In the genomic region with DNA sequence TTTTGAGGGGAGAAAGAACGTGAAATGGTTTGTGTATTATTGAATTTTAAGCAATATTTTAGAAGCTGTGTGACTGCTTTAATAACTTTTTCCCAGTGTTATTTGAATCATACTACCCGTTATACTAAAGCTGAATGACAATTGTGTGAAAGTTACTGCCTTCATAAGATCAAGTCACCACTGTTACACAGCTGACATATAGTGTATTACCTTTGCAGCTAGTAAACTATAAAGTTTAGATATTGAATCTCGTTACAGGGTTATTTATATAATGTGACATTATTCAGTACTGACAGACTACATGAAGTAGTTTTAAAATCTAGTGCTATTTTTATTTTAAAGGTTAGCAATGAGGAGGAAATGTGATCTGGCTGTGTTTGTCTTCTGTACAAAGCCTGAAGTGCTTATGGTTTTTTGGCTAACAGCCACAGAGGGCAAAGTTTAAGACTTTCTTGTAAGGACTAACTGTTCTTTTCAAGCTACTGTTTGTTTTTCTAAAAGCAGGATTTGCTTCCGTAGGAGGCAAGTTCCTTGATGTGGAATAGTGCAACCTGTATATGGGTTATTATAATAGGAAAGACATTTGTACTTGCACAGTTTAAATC, we compare ENCODE assay signal across 8 cellular contexts.
DNase-seq lines count a peak whose midpoint lies in the region; ATAC-seq, FAIRE-seq and TF ChIP-seq lines count a peak whose summit lies in the region.
"Not testable (repeated sequence)": the region's sequence is repeated elsewhere in the genome, so short reads cannot be mapped to it uniquely, and the experiment has no call there.

No MANE protein-coding gene starts in this region.

- not testable (repeated sequence) for DNase-seq in D721Med (ENCODE audit: insufficient read length, low spot score); Panc1 (ENCODE audit: low read depth, low spot score); left lung
- DNase-seq in Karpas-422 (peak; percentile 2), cardiac fibroblast (ENCODE audit: low read depth in 2 of 2) (peak; percentile 76 to 82), fibroblast of villous mesenchyme (ENCODE audit: low read depth) (peak; percentile 78), tibial nerve (ENCODE audit: low spot score in 2 of 2) (peak in 1 of 2 donors; percentile 67)

- 0 out of 2 replicates have a peak, but pooled peaks have one; percentile 42 for ATAC-seq in Panc1
- ATAC-seq in left lung = peak; percentile 73

- intact Hi-C loops in Panc1 (cut with micrococcal nuclease; ENCODE audit: unreplicated experiment); left lung (cut with DNase I): not testable (repeated sequence)

- peak; percentile 78 for FAIRE-seq in D721Med (lab: Jason Lieb, UNC)

- H3K4me1 ChIP-seq in Karpas-422 (ENCODE audit: low read length) = not testable (repeated sequence)
- H3K4me1 ChIP-seq in Panc1 (ENCODE audit: control insufficient read depth, insufficient read depth, low read length) (peaks cover 27% of the 10 kb centered on the region), left lung (peaks cover 13 to 47% of the 10 kb centered on the region in 2 donors), parathyroid adenoma (peaks cover 13% of the 10 kb centered on the region), tibial nerve (peaks cover 0 to 46% (median 28%) of the 10 kb centered on the region in 4 donors)

- WGBS in tibial nerve, 2 donors = 27 to 31% methylated on average over 4 of the region's 4 CpGs

- H3K9me3 ChIP-seq in Karpas-422 (ENCODE audit: low read length); Panc1 (ENCODE audit: control insufficient read depth, insufficient read depth, low read depth, low read length); left lung; parathyroid adenoma (ENCODE audit: control insufficient read depth, low read length); tibial nerve: not testable (repeated sequence)

- TF ChIP-seq POLR2A in tibial nerve (IDR thresholded peaks at IDR 0.05) = not testable (repeated sequence)

- H3K27ac ChIP-seq in Karpas-422 (ENCODE audit: low read length); Panc1 (ENCODE audit: low read length): not testable (repeated sequence)
- peak overlapping the region; percentile 40 to 54 for H3K27ac ChIP-seq in left lung
- H3K27ac ChIP-seq in parathyroid adenoma = peak overlapping the region; percentile 21
- H3K27ac ChIP-seq in tibial nerve = peak overlapping the region in 3 of 4 donors; percentile 15 to 66 (median 65)

- BruUV-seq in Panc1 (replicated peaks; lab: Mats Ljungman, UMichigan) = not testable (repeated sequence)

- not testable (repeated sequence) for H3K79me2 ChIP-seq in Karpas-422 (ENCODE audit: low read length); parathyroid adenoma

- H3K9ac ChIP-seq in Karpas-422 (ENCODE audit: low read length); parathyroid adenoma: not testable (repeated sequence)

- H3K9me2 ChIP-seq in Karpas-422 (replicated peaks; ENCODE audit: insufficient read depth, low read length) = not testable (repeated sequence)

- not testable (repeated sequence) for H3K4me2 ChIP-seq in Karpas-422 (ENCODE audit: low read depth, low read length, poor library complexity, severe bottlenecking)
- H3K4me2 ChIP-seq in parathyroid adenoma (ENCODE audit: low read length) = peak overlapping the region; percentile 14

- H3K36me3 ChIP-seq in Karpas-422 (ENCODE audit: insufficient read depth, low read length); Panc1 (ENCODE audit: control insufficient read depth, insufficient read depth, low read length); left lung; parathyroid adenoma (ENCODE audit: control insufficient read depth, insufficient read depth, low read length); tibial nerve: not testable (repeated sequence)

- not testable (repeated sequence) for H3K4me3 ChIP-seq in Karpas-422 (ENCODE audit: low read length); Panc1 (ENCODE audit: low read depth in 2 of 2, low read length in 2 of 2); cardiac fibroblast (replicated peaks in 1 of 2; ENCODE audit: low read depth in 2 of 2, low read length in 2 of 2); fibroblast of villous mesenchyme (ENCODE audit: low read depth, low read length); left lung; parathyroid adenoma (ENCODE audit: low read depth, low read length); tibial nerve

- POLR2A ChIA-PET in Panc1 (lab: Charles Lee) = not testable (repeated sequence)

- H3K27me3 ChIP-seq in Karpas-422 (ENCODE audit: low read length); Panc1 (ENCODE audit: control insufficient read depth, insufficient read depth, low read length); left lung; parathyroid adenoma (ENCODE audit: control insufficient read depth, insufficient read depth, low read length); tibial nerve: not testable (repeated sequence)

- TF ChIP-seq EP300 in tibial nerve (IDR thresholded peaks at IDR 0.05) = peak; percentile 39 to 49

- not testable (repeated sequence) for H2AFZ ChIP-seq in Karpas-422 (ENCODE audit: low read length); parathyroid adenoma

- CTCF ChIA-PET in Panc1 (lab: Charles Lee) = not testable (repeated sequence)

- not testable (repeated sequence) for H4K20me1 ChIP-seq in Karpas-422 (ENCODE audit: insufficient read depth, low read depth, low read length)

- in situ Hi-C loops in Panc1 (cut with HindIII; ENCODE audit: low pct_unique_long_range_greater_than_20kb, low sequenced_read_pairs) = not testable (repeated sequence)

- not testable (repeated sequence) for TF ChIP-seq CTCF in D721Med (IDR thresholded peaks at IDR 0.05; ENCODE audit: insufficient read depth, missing control alignments); Panc1 (IDR thresholded peaks at IDR 0.05); cardiac fibroblast (IDR thresholded peaks at IDR 0.05; ENCODE audit: low read depth, low read length); fibroblast of villous mesenchyme (IDR thresholded peaks at IDR 0.05; ENCODE audit: insufficient read depth, low read depth, low read length); left lung (IDR thresholded peaks at IDR 0.05); parathyroid adenoma (IDR thresholded peaks at IDR 0.05); tibial nerve (IDR thresholded peaks at IDR 0.05)
